ENCODE assay signal across 8 cellular contexts in the genomic region with DNA sequence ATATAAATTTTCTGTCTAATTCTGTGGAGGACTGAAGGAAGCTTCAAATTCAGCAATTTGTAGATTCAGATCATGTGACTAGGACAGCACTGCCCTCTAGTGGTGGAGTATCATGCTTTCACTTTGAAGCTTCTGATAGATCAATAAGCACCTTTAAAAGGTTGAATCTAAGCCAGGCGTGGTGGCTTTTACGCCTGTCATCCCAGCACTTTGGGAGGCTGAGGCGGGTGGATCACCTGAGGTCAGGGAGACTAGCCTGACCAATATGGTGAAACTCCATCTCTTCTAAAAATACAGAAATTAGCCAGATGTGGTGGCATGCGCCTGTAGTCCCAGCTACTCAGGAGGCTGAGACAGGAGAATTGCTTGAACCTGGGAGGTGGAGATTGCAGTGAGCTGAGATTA. TPM values are rescaled to one million over a fixed set of nuclear protein-coding genes. Genes with fewer than 3 reads are reported as not detected.
DNase-seq lines count a peak whose midpoint lies in the region; TF ChIP-seq lines count a peak whose summit lies in the region.
"Not testable (repeated sequence)": the region's sequence is repeated elsewhere in the genome, so short reads cannot be mapped to it uniquely, and the experiment has no call there.

No MANE protein-coding gene starts in this region.

- H3K14ac ChIP-seq in H9 (ENCODE audit: insufficient read depth, low read length) = not testable (repeated sequence)

- not testable (repeated sequence) for H2AFZ ChIP-seq in H9 (ENCODE audit: low read length)

- H3K4me3 ChIP-seq in esophagus squamous epithelium = not testable (repeated sequence)

- H3K18ac ChIP-seq in H9 (ENCODE audit: insufficient read length, low read depth, low read length) = not testable (repeated sequence)

- not testable (repeated sequence) for H3K9ac ChIP-seq in H9 (ENCODE audit: extremely low read depth, insufficient read length, low read length)

- H3T11ph ChIP-seq in H9 (ENCODE audit: low read length) = not testable (repeated sequence)

- H2AK5ac ChIP-seq in H9 (ENCODE audit: insufficient read length, low read length) = not testable (repeated sequence)

- H3K4me1 ChIP-seq in H9 (ENCODE audit: insufficient read depth, low read length) = not testable (repeated sequence)
- peaks cover 0 to 36% (median 3%) of the 10 kb centered on the region in 3 donors for H3K4me1 ChIP-seq in esophagus squamous epithelium

- H4K8ac ChIP-seq in H9 (replicated peaks; ENCODE audit: insufficient read length, low read depth, low read length) = not testable (repeated sequence)

- H3K4me1 Mint-ChIP-seq in H9 = peaks cover 59 to 61% of the 10 kb centered on the region in 2 experiments
- H3K4me1 Mint-ChIP-seq in activated T-helper 2 cell treated with anti-CD3 and anti-CD28 coated beads, Interferon-gamma antibody, Interleukin-2, Interleukin-4, amounts not matched to agents 10 μg/mL and 5 μg/mL and 100 μg/mL, durations not matched to agents 14 hours and 24 hours and 36 hours (ENCODE audit: low read depth) = not testable (repeated sequence)
- peaks cover 47% of the 10 kb centered on the region for H3K4me1 Mint-ChIP-seq in mesothelial cell of epicardium

- H4K5ac ChIP-seq in H9 (ENCODE audit: insufficient read length, low read depth, low read length) = not testable (repeated sequence)

- H3K27ac Mint-ChIP-seq in H9 = peak overlapping the region in 1 of 3 experiments; percentile 81; a peak in 2 of 7 replicates
- not testable (repeated sequence) for H3K27ac Mint-ChIP-seq in activated T-helper 2 cell treated with anti-CD3 and anti-CD28 coated beads, Interferon-gamma antibody, Interleukin-2, Interleukin-4, amounts not matched to agents 10 μg/mL and 5 μg/mL and 100 μg/mL, durations not matched to agents 14 hours and 24 hours and 36 hours; mesothelial cell of epicardium

- H3K4me3 Mint-ChIP-seq in H9; activated T-helper 2 cell treated with anti-CD3 and anti-CD28 coated beads, Interferon-gamma antibody, Interleukin-2, Interleukin-4, amounts not matched to agents 10 μg/mL and 5 μg/mL and 100 μg/mL, durations not matched to agents 14 hours and 24 hours and 36 hours (ENCODE audit: low read depth); mesothelial cell of epicardium: not testable (repeated sequence)

- H3K27me3 ChIP-seq in H9 (ENCODE audit: insufficient read depth, low read length); esophagus squamous epithelium: not testable (repeated sequence)

- not testable (repeated sequence) for H3K36me3 Mint-ChIP-seq in H9 (ENCODE audit: insufficient read depth in 1 of 3, low read depth in 3 of 3); activated T-helper 2 cell treated with anti-CD3 and anti-CD28 coated beads, Interferon-gamma antibody, Interleukin-2, Interleukin-4, amounts not matched to agents 10 μg/mL and 5 μg/mL and 100 μg/mL, durations not matched to agents 14 hours and 24 hours and 36 hours (ENCODE audit: low read depth); mesothelial cell of epicardium

- peaks cover 34% of the 10 kb centered on the region; the same call in 1 of the 2 replicates for H3K79me2 ChIP-seq in H9 (ENCODE audit: insufficient read depth, low read length)

- not testable (repeated sequence) for H3K56ac ChIP-seq in H9 (ENCODE audit: insufficient read length, low read depth, low read length)

- WGBS in H9 (ENCODE audit: extremely low coverage, insufficient read length, low lambda C conversion rate) = no CpG with 5 or more reads among the region's 4 CpGs
- 52 to 65% methylated on average over 4 of the region's 4 CpGs for WGBS in esophagus squamous epithelium, 2 donors

- H3K36me3 ChIP-seq in esophagus squamous epithelium = not testable (repeated sequence)

- H3K9me3 ChIP-seq in H9 (ENCODE audit: control insufficient read depth, low read depth, low read length); esophagus squamous epithelium: not testable (repeated sequence)

- not testable (repeated sequence) for H2BK15ac ChIP-seq in H9 (ENCODE audit: low read depth, low read length)

- H4K20me1 ChIP-seq in H9 (ENCODE audit: control insufficient read depth, insufficient read depth, insufficient read length) = not testable (repeated sequence)

- H2BK12ac ChIP-seq in H9 (ENCODE audit: insufficient read length, low read depth, low read length) = not testable (repeated sequence)

- TF ChIP-seq CTCF in C4-2B (conservative IDR thresholded peaks at IDR 0.05) (peak; percentile 92), H9 (conservative IDR thresholded peaks at IDR 0.05) (peak; percentile 93), esophagus squamous epithelium (IDR thresholded peaks at IDR 0.05) (peak; percentile 49 to 84 (median 76)), mesothelial cell of epicardium (IDR thresholded peaks at IDR 0.05; ENCODE audit: unreplicated experiment) (peak; percentile 80)

- not testable (repeated sequence) for H3K4ac ChIP-seq in H9 (ENCODE audit: low read depth, low read length)

- not testable (repeated sequence) for H2BK5ac ChIP-seq in H9 (ENCODE audit: insufficient read length, low read length)

- intact Hi-C loops in activated T-helper 2 cell treated with anti-CD3 and anti-CD28 coated beads, Interferon-gamma antibody, Interleukin-2, Interleukin-4, amounts not matched to agents 10 μg/mL and 5 μg/mL and 100 μg/mL, durations not matched to agents 14 hours and 24 hours and 36 hours (cut with micrococcal nuclease) = loop anchor here (2.0 kb wide), 2 partner anchors 92 to 108 kb away; no protein-coding TSS in a partner anchor
- intact Hi-C loops in esophagus squamous epithelium (cut with DNase I) = loop anchor here (10.0 kb wide), 1 partner anchor 104 kb away; no protein-coding TSS in a partner anchor

- not testable (repeated sequence) for H4K91ac ChIP-seq in H9 (ENCODE audit: insufficient read length, low read depth, low read length)

- H3K79me1 ChIP-seq in H9 (ENCODE audit: insufficient read depth, low read depth, low read length, poor library complexity, severe bottlenecking) = peaks cover 14% of the 10 kb centered on the region

- not testable (repeated sequence) for H3K23ac ChIP-seq in H9 (ENCODE audit: insufficient read length, low read depth, low read length)

- H3K4me2 ChIP-seq in H9 (ENCODE audit: insufficient read depth, insufficient read length, low read length) = not testable (repeated sequence)

- H2BK20ac ChIP-seq in H9 (ENCODE audit: low read depth, low read length, poor library complexity, severe bottlenecking) = not testable (repeated sequence)

- H3K23me2 ChIP-seq in H9 (ENCODE audit: insufficient read length, low read depth, low read length, poor library complexity, severe bottlenecking) = not testable (repeated sequence)

- H3K9me3 Mint-ChIP-seq in H9; activated T-helper 2 cell treated with anti-CD3 and anti-CD28 coated beads, Interferon-gamma antibody, Interleukin-2, Interleukin-4, amounts not matched to agents 10 μg/mL and 5 μg/mL and 100 μg/mL, durations not matched to agents 14 hours and 24 hours and 36 hours; mesothelial cell of epicardium: not testable (repeated sequence)

- not testable (repeated sequence) for H3K27me3 Mint-ChIP-seq in H9 (ENCODE audit: low read depth); mesothelial cell of epicardium (ENCODE audit: low read depth)
- H3K27me3 Mint-ChIP-seq in activated T-helper 2 cell treated with anti-CD3 and anti-CD28 coated beads, Interferon-gamma antibody, Interleukin-2, Interleukin-4, amounts not matched to agents 10 μg/mL and 5 μg/mL and 100 μg/mL, durations not matched to agents 14 hours and 24 hours and 36 hours (ENCODE audit: low read depth) = peaks cover 27% of the 10 kb centered on the region

- not testable (repeated sequence) for H2BK120ac ChIP-seq in H9 (ENCODE audit: low read depth, low read length, poor library complexity, severe bottlenecking)

- not testable (repeated sequence) for H3K27ac ChIP-seq in C4-2B; H9 (ENCODE audit: insufficient read length, low read depth, low read length); esophagus squamous epithelium

- TF ChIP-seq POLR2A in esophagus squamous epithelium (IDR thresholded peaks at IDR 0.05) = not testable (repeated sequence)

- peak; percentile 63 for DNase-seq in H9
- DNase-seq in NCI-H2081 (lab: John Stamatoyannopoulos, UW) = peak; percentile 59 to 69
- DNase-seq in SKM-1 (lab: John Stamatoyannopoulos, UW; ENCODE audit: unreplicated experiment) = peak; percentile 55
- peak; percentile 25 for DNase-seq in activated T-helper 2 cell treated with anti-CD3 and anti-CD28 coated beads, Interferon-gamma antibody, Interleukin-2, Interleukin-4, amounts not matched to agents 10 μg/mL and 5 μg/mL and 100 μg/mL, durations not matched to agents 14 hours and 24 hours and 36 hours (ENCODE audit: low spot score)
- DNase-seq in esophagus squamous epithelium (lab: John Stamatoyannopoulos, UW); mesothelial cell of epicardium (ENCODE audit: low spot score in 2 of 2, unreplicated experiment in 2 of 2): not testable (repeated sequence)
- peak; percentile 15 for DNase-seq in stimulated activated CD8-positive, alpha-beta memory T cell treated with anti-CD3 and anti-CD28 coated beads, Interleukin-12 subunit alpha, Interleukin-12 subunit beta, amount 100 ng/mL, for 1 hour (ENCODE audit: low read depth)

RNA-seq across cellular contexts. Expression of gene IGF2BP2, which starts 56.3 kb away (rescaled TPM):
- total RNA-seq in H9 (2021) = 122 and 130 TPM in 2 replicates
- 0.05 and 1.6 TPM in 2 replicates for total RNA-seq in activated T-helper 2 cell treated with anti-CD3 and anti-CD28 coated beads, Interferon-gamma antibody, Interleukin-2, Interleukin-4, amounts not matched to agents 10 μg/mL and 5 μg/mL and 100 μg/mL, durations not matched to agents 14 hours and 24 hours and 36 hours
- 10 to 100 TPM in 1 of 4 donors, 1 to 10 TPM in 3; 3.0 to 13.8 (median 6.8) TPM for total RNA-seq in esophagus squamous epithelium
- 191 to 201 TPM (median 191 TPM) in 3 replicates for total RNA-seq in mesothelial cell of epicardium
